In the genomic region with DNA sequence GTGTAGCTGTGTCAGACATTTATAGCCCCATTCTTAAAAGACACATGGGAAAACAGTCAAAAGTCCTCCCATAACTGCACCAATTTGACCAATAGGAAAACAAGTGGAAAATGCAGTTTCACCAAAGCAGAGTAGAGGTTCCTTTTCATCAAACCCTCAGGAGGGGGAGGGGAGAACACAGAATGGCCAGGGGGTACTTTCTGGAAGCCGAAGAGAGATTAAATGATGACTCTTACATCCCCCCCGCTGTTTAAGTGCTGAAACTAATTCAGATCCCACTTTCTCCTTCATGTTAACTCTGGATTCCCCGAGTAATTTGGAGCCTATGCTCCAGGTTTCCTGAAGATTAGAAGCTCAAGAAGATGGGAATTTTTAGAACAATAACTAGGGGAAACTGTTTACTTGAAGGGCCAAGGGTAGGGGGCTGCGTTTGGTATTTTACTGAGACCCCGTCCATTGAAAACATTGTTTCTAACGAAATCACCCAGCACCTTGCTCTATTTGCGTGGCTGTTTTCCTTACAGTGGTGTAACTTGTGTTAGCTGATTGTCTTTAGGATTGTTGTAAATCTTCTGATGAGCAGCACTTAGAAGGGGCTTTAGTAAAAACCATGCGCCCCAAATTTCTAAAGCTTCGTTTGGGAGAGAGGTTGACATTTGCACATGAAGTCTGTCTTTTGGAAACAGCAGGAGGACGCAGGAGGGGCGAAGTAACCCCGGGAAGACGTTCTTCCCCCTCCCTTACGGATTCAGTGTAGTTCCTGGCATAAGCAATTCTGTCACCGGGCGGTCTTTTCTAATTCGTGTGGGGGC, we compare ENCODE assay signal across 10 cellular contexts. TPM values are rescaled to one million over a fixed set of nuclear protein-coding genes. Genes with fewer than 3 reads are reported as not detected.
DNase-seq lines count a peak whose midpoint lies in the region; ATAC-seq and TF ChIP-seq lines count a peak whose summit lies in the region.
"Had no signal": no experiment of that assay in that cellular context is flagged by ENCODE, and none has a peak within 500 bp of the region (broad histone marks: within the 10 kb centered on the region; RNA-seq: fewer than 3 reads in every experiment).

No MANE protein-coding gene starts in this region.

- H3K4me2 ChIP-seq in mesendoderm (ENCODE audit: low read length): peak overlapping the region; percentile 93
- no peak overlapping the region for H3K4me2 ChIP-seq in OCI-LY7 (ENCODE audit: low read length)
- H3K4me2 ChIP-seq: KMS-11 had no signal

- peaks cover 51% of the 10 kb centered on the region for H3K4me1 ChIP-seq in CD4-positive, CD25-positive, alpha-beta regulatory T cell (ENCODE audit: control insufficient read depth, insufficient read depth, low read length, poor library complexity, severe bottlenecking)
- H3K4me1 ChIP-seq in HUES6 (ENCODE audit: control insufficient read depth, insufficient read depth, low read length) (peaks cover 40% of the 10 kb centered on the region), mesendoderm (ENCODE audit: control insufficient read depth, low read depth, low read length) (peaks cover 4% of the 10 kb centered on the region), testis (peaks cover 8% of the 10 kb centered on the region), OCI-LY7 (ENCODE audit: insufficient read depth, low read length, poor library complexity, severe bottlenecking) (peaks cover 49% of the 10 kb centered on the region)

- H4K5ac ChIP-seq in mesendoderm (ENCODE audit: low read length): no peak overlapping the region

- H3K9ac ChIP-seq in HUES6 (ENCODE audit: low read length) (peak overlapping the region; percentile 99), mesendoderm (ENCODE audit: low read length) (peak overlapping the region; percentile 77)
- H3K9ac ChIP-seq: KMS-11 had no signal

- no peak for TF ChIP-seq POLR2A in testis (IDR thresholded peaks at IDR 0.05)

- intact Hi-C loops in testis (cut with DNase I; ENCODE audit: low total_unique reads) (no loop called here), OCI-LY7 (cut with micrococcal nuclease; ENCODE audit: unreplicated experiment) (loop anchor here (10.0 kb wide), 1 partner anchor 204 kb away; no protein-coding TSS in a partner anchor)

- no peak for ATAC-seq in CD4-positive, CD25-positive, alpha-beta regulatory T cell (ENCODE audit: low read depth in 2 of 2)
- no peak for ATAC-seq in HG03442 (IDR thresholded peaks at IDR 0.05; ENCODE audit: unreplicated experiment)

- H3K9me3 Mint-ChIP-seq in CD4-positive, CD25-positive, alpha-beta regulatory T cell: peaks cover 0 to 6% (median 0%) of the 10 kb centered on the region in 7 donors

- peaks cover 2% of the 10 kb centered on the region for H3K79me2 ChIP-seq in mesendoderm (ENCODE audit: control insufficient read depth, insufficient read depth, low read length)
- peaks cover 22% of the 10 kb centered on the region for H3K79me2 ChIP-seq in OCI-LY7 (ENCODE audit: insufficient read depth, low read depth, low read length)

- no peak overlapping the region for H2BK120ac ChIP-seq in mesendoderm (ENCODE audit: low read depth, low read length)

- no peak for TF ChIP-seq CTCF in testis (IDR thresholded peaks at IDR 0.05)
- no peak for TF ChIP-seq CTCF in OCI-LY7 (conservative IDR thresholded peaks at IDR 0.05; ENCODE audit: low read length)

- CTCF ChIA-PET in OCI-LY7 (lab: Charles Lee; ENCODE audit: unreplicated experiment): interaction anchor here (1.5 kb wide), 1 partner anchor 141 kb away, joined by 3 read pairs; no protein-coding TSS in a partner anchor

- H3K23ac ChIP-seq in mesendoderm (ENCODE audit: low read length): no peak overlapping the region

- peak overlapping the region; percentile 78 for H3K27ac ChIP-seq in CD4-positive, CD25-positive, alpha-beta regulatory T cell (ENCODE audit: insufficient read depth, low read length, poor library complexity, severe bottlenecking)
- H3K27ac ChIP-seq in HUES6 (ENCODE audit: low read depth, low read length): no peak overlapping the region; the same call in 1 of the 2 replicates
- no peak overlapping the region for H3K27ac ChIP-seq in mesendoderm (ENCODE audit: low read depth, low read length)
- H3K27ac ChIP-seq in testis: no peak overlapping the region
- no peak overlapping the region for H3K27ac ChIP-seq in OCI-LY7 (ENCODE audit: low read depth, low read length, poor library complexity, severe bottlenecking)
- H3K27ac ChIP-seq: KMS-11 had no signal

- H3K9me2 ChIP-seq in OCI-LY7 (ENCODE audit: insufficient read depth, low read length): no peaks in the 10 kb centered on the region

- peaks cover 24 to 51% (median 44%) of the 10 kb centered on the region in 4 donors for H3K4me1 Mint-ChIP-seq in CD4-positive, CD25-positive, alpha-beta regulatory T cell

- DNase-seq in CD4-positive, CD25-positive, alpha-beta regulatory T cell: peak in 1 of 3 donors; percentile 41
- DNase-seq in astrocyte of the hippocampus (ENCODE audit: low read depth, low spot score) (peak; percentile 32), mesendoderm (peak; percentile 72), testis (no peak), HCEC 1CT (no peak), OCI-LY7 (ENCODE audit: low spot score) (no peak)
- DNase-seq: DMS 273 treated with DMSO at 0.1 percent for 48 hours had no signal

- H2AFZ ChIP-seq in OCI-LY7 (ENCODE audit: low read length): no peak overlapping the region

- WGBS in mesendoderm (ENCODE audit: extremely low coverage, insufficient coverage, low lambda C conversion rate): no CpG with 5 or more reads among the region's 17 CpGs
- WGBS in testis, 2 donors: 19 to 28% methylated on average over 12 to 17 of the region's 17 CpGs

- no peaks in the 10 kb centered on the region for H4K20me1 ChIP-seq in OCI-LY7 (ENCODE audit: insufficient read depth, low read length)

- peaks cover 8% of the 10 kb centered on the region for H3K27me3 ChIP-seq in CD4-positive, CD25-positive, alpha-beta regulatory T cell (ENCODE audit: control insufficient read depth, insufficient read depth, low read length)
- peaks cover 92% of the 10 kb centered on the region for H3K27me3 ChIP-seq in HUES6 (ENCODE audit: control insufficient read depth, insufficient read depth, low read length)
- peaks cover 4% of the 10 kb centered on the region for H3K27me3 ChIP-seq in mesendoderm (ENCODE audit: insufficient read depth, low read length, poor library complexity)
- H3K27me3 ChIP-seq in testis: no peaks in the 10 kb centered on the region

- peak overlapping the region; percentile 22 for H3K18ac ChIP-seq in mesendoderm (ENCODE audit: low read length)

- H3K79me1 ChIP-seq in mesendoderm (ENCODE audit: low read length): no peaks in the 10 kb centered on the region

- no peaks in the 10 kb centered on the region for H3K36me3 ChIP-seq in CD4-positive, CD25-positive, alpha-beta regulatory T cell (ENCODE audit: control insufficient read depth, insufficient read depth, low read length)
- H3K36me3 ChIP-seq in HUES6 (ENCODE audit: control insufficient read depth, insufficient read depth, low read length) (no peaks in the 10 kb centered on the region), mesendoderm (ENCODE audit: control insufficient read depth, insufficient read depth, low read length) (no peaks in the 10 kb centered on the region), testis (ENCODE audit: low read depth, missing control alignments) (no peaks in the 10 kb centered on the region), OCI-LY7 (ENCODE audit: insufficient read depth, low read length) (peaks cover 9% of the 10 kb centered on the region)

- H4K8ac ChIP-seq in mesendoderm (ENCODE audit: low read depth, low read length): no peak overlapping the region

- H3K27me3 Mint-ChIP-seq in CD4-positive, CD25-positive, alpha-beta regulatory T cell: peaks cover 52% of the 10 kb centered on the region

- no peak overlapping the region for H2BK15ac ChIP-seq in mesendoderm (replicated peaks; ENCODE audit: low read depth)

- no peak overlapping the region for H3K4ac ChIP-seq in mesendoderm (ENCODE audit: low read depth, low read length)

- no peak overlapping the region for H2AK5ac ChIP-seq in mesendoderm (ENCODE audit: low read length)

- POLR2A ChIA-PET in OCI-LY7 (lab: Charles Lee): interaction anchor here (0.7 to 1.2 kb wide), 2 partner anchors 12 to 31 kb away, joined by 3 to 5 read pairs; no protein-coding TSS in a partner anchor

- H3K9me3 ChIP-seq in CD4-positive, CD25-positive, alpha-beta regulatory T cell (ENCODE audit: control insufficient read depth in 2 of 2, low read length in 2 of 2): no peaks in the 10 kb centered on the region
- H3K9me3 ChIP-seq in HUES6 (ENCODE audit: control insufficient read depth, insufficient read depth, low read depth, low read length) (no peaks in the 10 kb centered on the region), testis (no peaks in the 10 kb centered on the region), OCI-LY7 (ENCODE audit: low read length) (no peaks in the 10 kb centered on the region)

- peak overlapping the region; percentile 91 for H3K56ac ChIP-seq in mesendoderm (ENCODE audit: low read length)

- H3K36me3 Mint-ChIP-seq in CD4-positive, CD25-positive, alpha-beta regulatory T cell: peaks cover 10% of the 10 kb centered on the region

- no TSS peak for BruUV-seq in OCI-LY7 (replicated peaks; lab: Mats Ljungman, UMichigan)

- H2BK5ac ChIP-seq in mesendoderm (ENCODE audit: low read length): no peak overlapping the region

- peak overlapping the region; percentile 73 for H3K4me3 ChIP-seq in CD4-positive, CD25-positive, alpha-beta regulatory T cell (ENCODE audit: low read depth, low read length)
- H3K4me3 ChIP-seq in HUES6 (ENCODE audit: low read depth, low read length) (peak overlapping the region; percentile 85), mesendoderm (ENCODE audit: low read length) (no peak overlapping the region), testis (peak overlapping the region in 1 of 2 donors; percentile 63), OCI-LY7 (ENCODE audit: low read depth, low read length, poor library complexity, severe bottlenecking) (no peak overlapping the region)

- peak overlapping the region; percentile 96 to 100 (median 98) for H3K4me3 Mint-ChIP-seq in CD4-positive, CD25-positive, alpha-beta regulatory T cell

- H3K27ac Mint-ChIP-seq in CD4-positive, CD25-positive, alpha-beta regulatory T cell: peak overlapping the region; percentile 75 to 93 (median 86)

RNA-seq across cellular contexts. Expression of a gene that starts 2.2 kb away (rescaled TPM):
- 469 TPM for total RNA-seq in CD4-positive, CD25-positive, alpha-beta regulatory T cell
- 100 to 1,000 TPM; 465 to 627 (median 565) TPM for polyA plus RNA-seq in CD4-positive, CD25-positive, alpha-beta regulatory T cell
- 12.4 TPM for polyA plus RNA-seq in mesendoderm (2013, experiment 1 of 2)
- 11.0 TPM for polyA plus RNA-seq in mesendoderm (2013, experiment 2 of 2)
- 10 to 100 TPM; 35.0 to 37.1 TPM for total RNA-seq in testis
- polyA plus RNA-seq in testis (ENCODE audit: insufficient read depth, low read depth, low replicate concordance): 63.5 TPM
- 173 and 207 TPM in 2 replicates for total RNA-seq in OCI-LY7 (2014; rRNA removed; shearing (Covaris generic))
- 223 and 306 TPM in 2 replicates for total RNA-seq in OCI-LY7 (2022)

Comparison
In these comparisons a context has a peak if more than half of its experiments do, and no peak if none do; other contexts are left out.
1. DNase-seq: peak in astrocyte of the hippocampus (single experiment) and mesendoderm (single experiment); none in testis (single experiment), HCEC 1CT (single experiment) and OCI-LY7 (single experiment).
2. H3K4me3 ChIP-seq: peak in CD4-positive, CD25-positive, alpha-beta regulatory T cell (single experiment) and HUES6 (single experiment); none in mesendoderm (single experiment) and OCI-LY7 (single experiment).
3. RNA of a gene that starts 2.2 kb away (total RNA-seq): 469 TPM in CD4-positive, CD25-positive, alpha-beta regulatory T cell (single experiment) and 173 to 306 TPM in OCI-LY7; 35.0 to 37.1 TPM in testis; every median in the first group is over 4 times any median in the second.